3 cellular contexts compared by ENCODE assay signal in genomic region chr19:44765949-44766335, GRCh38.
TF ChIP-seq lines count a peak whose summit lies in the region.

No MANE protein-coding gene starts in this region.

TF ChIP-seq in HepG2, 621 proteins besides CTCF, POLR2A, EP300 and RAD21:
- TF ChIP-seq ATF7 (IDR thresholded peaks at IDR 0.05) (0 out of 2 replicates have a peak, but pooled peaks have one; percentile 29), ATF7 (CRISPR knock-in tag; IDR thresholded peaks at IDR 0.05) (no peak), GABPB1 (CRISPR knock-in tag; IDR thresholded peaks at IDR 0.05) (no peak), ZNF121 (CRISPR knock-in tag; IDR thresholded peaks at IDR 0.05) (peak; percentile 91), ZGPAT (CRISPR knock-in tag; IDR thresholded peaks at IDR 0.05) (peak; percentile 11; the same call in 1 of the 2 replicates), NAIF1 (CRISPR knock-in tag; IDR thresholded peaks at IDR 0.05; ENCODE audit: borderline replicate concordance) (peak; percentile 36; the same call in 1 of the 2 replicates), ZNF253 (CRISPR knock-in tag; IDR thresholded peaks at IDR 0.05; ENCODE audit: borderline replicate concordance) (no peak)
- TF ChIP-seq, protein P1, sequence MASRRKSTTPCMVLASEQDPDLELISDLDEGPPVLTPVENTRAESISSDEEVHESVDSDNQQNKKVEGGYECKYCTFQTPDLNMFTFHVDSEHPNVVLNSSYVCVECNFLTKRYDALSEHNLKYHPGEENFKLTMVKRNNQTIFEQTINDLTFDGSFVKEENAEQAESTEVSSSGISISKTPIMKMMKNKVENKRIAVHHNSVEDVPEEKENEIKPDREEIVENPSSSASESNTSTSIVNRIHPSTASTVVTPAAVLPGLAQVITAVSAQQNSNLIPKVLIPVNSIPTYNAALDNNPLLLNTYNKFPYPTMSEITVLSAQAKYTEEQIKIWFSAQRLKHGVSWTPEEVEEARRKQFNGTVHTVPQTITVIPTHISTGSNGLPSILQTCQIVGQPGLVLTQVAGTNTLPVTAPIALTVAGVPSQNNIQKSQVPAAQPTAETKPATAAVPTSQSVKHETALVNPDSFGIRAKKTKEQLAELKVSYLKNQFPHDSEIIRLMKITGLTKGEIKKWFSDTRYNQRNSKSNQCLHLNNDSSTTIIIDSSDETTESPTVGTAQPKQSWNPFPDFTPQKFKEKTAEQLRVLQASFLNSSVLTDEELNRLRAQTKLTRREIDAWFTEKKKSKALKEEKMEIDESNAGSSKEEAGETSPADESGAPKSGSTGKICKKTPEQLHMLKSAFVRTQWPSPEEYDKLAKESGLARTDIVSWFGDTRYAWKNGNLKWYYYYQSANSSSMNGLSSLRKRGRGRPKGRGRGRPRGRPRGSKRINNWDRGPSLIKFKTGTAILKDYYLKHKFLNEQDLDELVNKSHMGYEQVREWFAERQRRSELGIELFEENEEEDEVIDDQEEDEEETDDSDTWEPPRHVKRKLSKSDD (CRISPR knock-in tag; IDR thresholded peaks at IDR 0.05; ENCODE audit: low read depth) = 0 out of 2 replicates have a peak, but pooled peaks have one; percentile 13

TF ChIP-seq in WTC11, 78 proteins besides CTCF, POLR2A, EP300 and RAD21:
- TF ChIP-seq ZNF121 (CRISPR knock-in tag; IDR thresholded peaks at IDR 0.05) (0 out of 2 replicates have a peak, but pooled peaks have one; percentile 42), ZNF416 (CRISPR knock-in tag; IDR thresholded peaks at IDR 0.05) (no peak)

TF ChIP-seq in HEK293T, 16 proteins besides CTCF, POLR2A, EP300 and RAD21:
- no peak for TF ChIP-seq ARNT (IDR thresholded peaks at IDR 0.05)
- no peak for TF ChIP-seq SUZ12 (IDR thresholded peaks at IDR 0.05)
- no peak for TF ChIP-seq TARDBP (IDR thresholded peaks at IDR 0.05)
- TF ChIP-seq CTBP1 (IDR thresholded peaks at IDR 0.05; ENCODE audit: borderline replicate concordance) = no peak
- TF ChIP-seq FOXM1 (IDR thresholded peaks at IDR 0.05; ENCODE audit: borderline replicate concordance) = no peak
- no peak for TF ChIP-seq HDGF (IDR thresholded peaks at IDR 0.05; ENCODE audit: borderline replicate concordance)
- no peak for TF ChIP-seq BHLHE40 (IDR thresholded peaks at IDR 0.05; ENCODE audit: borderline replicate concordance)
- TF ChIP-seq SP1 (IDR thresholded peaks at IDR 0.05) = no peak
